ENCODE assay signal across 8 cellular contexts in the genomic region with DNA sequence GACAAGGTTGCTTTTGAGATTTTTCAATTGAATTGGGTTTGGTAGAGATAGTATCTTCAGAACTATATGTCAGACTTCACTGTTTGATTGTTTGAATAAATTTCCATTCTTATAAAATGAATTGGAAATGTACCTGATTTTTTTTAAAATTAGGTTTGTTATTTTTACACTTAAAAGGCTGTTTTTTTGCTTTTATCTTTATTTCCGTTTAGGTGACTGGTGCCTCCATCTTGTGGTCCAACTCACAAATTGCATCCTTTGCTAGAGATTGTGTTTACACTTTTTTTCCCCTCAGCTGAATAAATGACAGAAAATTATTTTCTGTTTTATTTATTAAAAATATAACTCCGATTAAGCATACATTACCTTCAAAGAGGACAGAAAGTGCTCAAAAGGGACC. TPM values are rescaled to one million over a fixed set of nuclear protein-coding genes. Genes with fewer than 3 reads are reported as not detected.
A peak's percentile ranks its signal among the peaks of the same experiment; 100 is the strongest.
DNase-seq lines count a peak whose midpoint lies in the region; TF ChIP-seq lines count a peak whose summit lies in the region.

No MANE protein-coding gene starts in this region.

- H3K9me3 ChIP-seq in adipocyte (ENCODE audit: control insufficient read depth, low read length), result no peaks in the 10 kb centered on the region
- no peaks in the 10 kb centered on the region for H3K9me3 ChIP-seq in uterus

- no peak overlapping the region for H3K4me3 ChIP-seq in AG10803 (ENCODE audit: low read length)
- no peak overlapping the region for H3K4me3 ChIP-seq in adipocyte (ENCODE audit: low read length)
- H3K4me3 ChIP-seq in uterus, result no peak overlapping the region

- DNase-seq in AG10803 (ENCODE audit: low read depth) (peak; percentile 14), GM13977 (ENCODE audit: low spot score) (no peak), adipocyte (ENCODE audit: low read depth) (peak; percentile 64), kidney tubule cell (ENCODE audit: low spot score) (peak; percentile 12), KG1 (lab: John Stamatoyannopoulos, UW) (no peak), NCI-H1436 treated with DMSO at 0.1 percent for 48 hours (lab: John Stamatoyannopoulos, UW) (no peak), uterus (no peak), activated T-cell treated with anti-CD3 and anti-CD28 coated beads for 4 hours (no peak)

- intact Hi-C loops in uterus (cut with DNase I; ENCODE audit: low total_unique reads), result no loop called here

- H3K27ac ChIP-seq in uterus, result no peak overlapping the region

- no peaks in the 10 kb centered on the region for H3K27me3 ChIP-seq in adipocyte (replicated peaks; ENCODE audit: control insufficient read depth, insufficient read depth, low read length)
- no peaks in the 10 kb centered on the region for H3K27me3 ChIP-seq in uterus

- in situ Hi-C loops in GM13977 (cut with MboI; ENCODE audit: low pct_unique_long_range_greater_than_20kb, low sequenced_read_pairs, unreplicated experiment), result no loop called here

- no peak overlapping the region for H3K9ac ChIP-seq in adipocyte (ENCODE audit: low read length)

- H3K4me1 ChIP-seq in adipocyte (ENCODE audit: control insufficient read depth, insufficient read depth, low read length) (peaks cover 25% of the 10 kb centered on the region), uterus (no peaks in the 10 kb centered on the region)

- H3K36me3 ChIP-seq in adipocyte (ENCODE audit: control insufficient read depth, insufficient read depth, low read length, severe bottlenecking) (no peaks in the 10 kb centered on the region), uterus (no peaks in the 10 kb centered on the region)

- no peak for TF ChIP-seq POLR2A in uterus (IDR thresholded peaks at IDR 0.05)

- TF ChIP-seq CTCF in AG10803 (conservative IDR thresholded peaks at IDR 0.05; ENCODE audit: low read length) (peak; percentile 64), GM13977 (IDR thresholded peaks at IDR 0.05; ENCODE audit: extremely low read depth, insufficient read depth, missing control alignments) (peak; percentile 29), uterus (IDR thresholded peaks at IDR 0.05) (no peak)

RNA-seq across cellular contexts. Expression of a gene that starts 15.6 kb away (rescaled TPM):
- total RNA-seq in uterus, result 10 to 100 TPM; 14.1 to 78.9 (median 31.0) TPM

RNA-seq across cellular contexts. Expression of a gene that starts 15.7 kb away (rescaled TPM):
- total RNA-seq in uterus, result 10 to 100 TPM in 2 of 4 donors, 1 to 10 TPM in 2; 1.0 to 39.8 (median 6.8) TPM

Comparison
In these comparisons a context has a peak if more than half of its experiments do, and no peak if none do; other contexts are left out.
1. DNase-seq: peak in AG10803 (single experiment), adipocyte (single experiment) and kidney tubule cell (single experiment); none in GM13977 (single experiment), KG1 (single experiment), NCI-H1436 treated with DMSO at 0.1 percent for 48 hours (single experiment), uterus (0 of 2) and activated T-cell treated with anti-CD3 and anti-CD28 coated beads for 4 hours (single experiment).
2. CTCF ChIP-seq: peak in AG10803 (single experiment) and GM13977 (single experiment); none in uterus (0 of 4).